8 cellular contexts compared by ENCODE assay signal in the genomic region with DNA sequence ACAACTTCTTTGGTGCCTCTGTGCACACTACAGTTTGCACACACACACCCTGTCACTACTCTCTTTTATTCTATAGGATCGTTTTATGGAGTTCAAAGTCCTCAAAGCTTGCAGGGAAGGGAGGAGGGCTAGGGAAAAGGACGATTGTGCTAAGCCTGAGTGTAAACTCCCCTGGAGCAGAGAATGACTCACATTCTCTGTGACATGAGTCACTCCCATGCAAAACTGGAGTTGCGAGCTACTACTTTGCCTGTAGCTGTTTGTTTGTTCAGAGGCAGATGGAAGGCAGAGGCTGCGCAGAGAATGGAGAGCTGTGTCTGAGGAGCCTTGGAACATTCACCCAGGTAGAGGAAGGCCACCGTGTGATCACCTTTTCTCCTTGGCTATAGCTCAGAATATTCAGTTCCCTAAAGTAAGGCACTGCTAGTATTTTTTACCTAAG.
DNase-seq lines count a peak whose midpoint lies in the region; ATAC-seq and TF ChIP-seq lines count a peak whose summit lies in the region.

No MANE protein-coding gene starts in this region.

- intact Hi-C loops in dorsolateral prefrontal cortex (cut with DNase I) (no loop called here), natural killer cell (cut with micrococcal nuclease) (no loop called here)

- TF ChIP-seq CTCF in dorsolateral prefrontal cortex (IDR thresholded peaks at IDR 0.05 in 54 of 56, conservative IDR thresholded peaks at IDR 0.05 in 2 of 56; ENCODE audit: low read depth in 1 of 56, partially characterized antibody in 56 of 56) (no peak), natural killer cell (IDR thresholded peaks at IDR 0.05) (no peak)

- no peaks in the 10 kb centered on the region for H3K36me3 ChIP-seq in mesendoderm (ENCODE audit: control insufficient read depth, insufficient read depth, low read length)

- peaks cover 22 to 26% of the 10 kb centered on the region in 2 donors for H3K27me3 Mint-ChIP-seq in natural killer cell (ENCODE audit: low read depth in 2 of 2)

- H3K27ac ChIP-seq in dorsolateral prefrontal cortex, result peak overlapping the region in 36 of 59 donors; percentile 4 to 78 (median 34)
- H3K27ac ChIP-seq in mesendoderm (ENCODE audit: low read depth, low read length), result no peak overlapping the region

- WGBS in mesendoderm (ENCODE audit: extremely low coverage, insufficient coverage, low lambda C conversion rate), result no CpG with 5 or more reads among the region's 5 CpGs

- no peaks in the 10 kb centered on the region for H3K9me3 Mint-ChIP-seq in natural killer cell

- H3K79me1 ChIP-seq in mesendoderm (ENCODE audit: low read length), result no peaks in the 10 kb centered on the region

- peak overlapping the region; percentile 40 for H3K18ac ChIP-seq in mesendoderm (ENCODE audit: low read length)

- no peak overlapping the region for H4K5ac ChIP-seq in mesendoderm (ENCODE audit: low read length)

- H3K36me3 Mint-ChIP-seq in natural killer cell, result no peaks in the 10 kb centered on the region

- H3K4me1 ChIP-seq in mesendoderm (ENCODE audit: control insufficient read depth, low read depth, low read length), result peaks cover 2% of the 10 kb centered on the region

- H3K23ac ChIP-seq in mesendoderm (ENCODE audit: low read length), result no peak overlapping the region

- no peak overlapping the region for H2BK15ac ChIP-seq in mesendoderm (replicated peaks; ENCODE audit: low read depth)

- no peak overlapping the region for H3K27ac Mint-ChIP-seq in natural killer cell

- H2BK5ac ChIP-seq in mesendoderm (ENCODE audit: low read length), result no peak overlapping the region

- H3K4me3 Mint-ChIP-seq in natural killer cell, result no peak overlapping the region

- ATAC-seq in GM19438 (IDR thresholded peaks at IDR 0.05; ENCODE audit: low read depth, unreplicated experiment) (peak; percentile 76), HG03354 (IDR thresholded peaks at IDR 0.05; ENCODE audit: poor library complexity, severe bottlenecking, unreplicated experiment) (peak; percentile 95), natural killer cell (no peak)

- H3K27me3 ChIP-seq in dorsolateral prefrontal cortex (no peaks in the 10 kb centered on the region), mesendoderm (ENCODE audit: insufficient read depth, low read length, poor library complexity) (no peaks in the 10 kb centered on the region)

- DNase-seq in DMS153 (lab: John Stamatoyannopoulos, UW) (peak; percentile 81), NOMO-1 treated with DMSO at 0.1 percent for 48 hours (lab: John Stamatoyannopoulos, UW; ENCODE audit: unreplicated experiment) (peak; percentile 54), dorsolateral prefrontal cortex (peak in 5 of 10 donors; percentile 32 to 74 (median 61)), mesendoderm (peak; percentile 97), NCI-H524 treated with DMSO at 0.1 percent for 48 hours (lab: John Stamatoyannopoulos, UW) (no peak), natural killer cell (no peak)

- no peak overlapping the region for H3K9ac ChIP-seq in mesendoderm (ENCODE audit: low read length)

- H3K4ac ChIP-seq in mesendoderm (ENCODE audit: low read depth, low read length), result no peak overlapping the region

- no peak overlapping the region for H4K8ac ChIP-seq in mesendoderm (ENCODE audit: low read depth, low read length)

- H2AK5ac ChIP-seq in mesendoderm (ENCODE audit: low read length), result no peak overlapping the region

- peak overlapping the region in 46 of 59 donors; percentile 0 to 51 (median 24) for H3K4me3 ChIP-seq in dorsolateral prefrontal cortex
- no peak overlapping the region for H3K4me3 ChIP-seq in mesendoderm (ENCODE audit: low read length)

- no peak overlapping the region for H3K56ac ChIP-seq in mesendoderm (ENCODE audit: low read length)

- H3K4me1 Mint-ChIP-seq in natural killer cell, result peaks cover 0 to 5% of the 10 kb centered on the region in 2 donors

- H3K79me2 ChIP-seq in mesendoderm (ENCODE audit: control insufficient read depth, insufficient read depth, low read length), result no peaks in the 10 kb centered on the region

- no peak overlapping the region for H3K4me2 ChIP-seq in mesendoderm (ENCODE audit: low read length)

- no peak overlapping the region for H2BK120ac ChIP-seq in mesendoderm (ENCODE audit: low read depth, low read length)

Comparison
In these comparisons a context has a peak if more than half of its experiments do, and no peak if none do; other contexts are left out.
1. DNase-seq: peak in DMS153 (single experiment), NOMO-1 treated with DMSO at 0.1 percent for 48 hours (single experiment) and mesendoderm (single experiment); none in NCI-H524 treated with DMSO at 0.1 percent for 48 hours (single experiment) and natural killer cell (single experiment).
2. ATAC-seq: peak in GM19438 (single experiment) and HG03354 (single experiment); none in natural killer cell (0 of 3).